In the genomic region with DNA sequence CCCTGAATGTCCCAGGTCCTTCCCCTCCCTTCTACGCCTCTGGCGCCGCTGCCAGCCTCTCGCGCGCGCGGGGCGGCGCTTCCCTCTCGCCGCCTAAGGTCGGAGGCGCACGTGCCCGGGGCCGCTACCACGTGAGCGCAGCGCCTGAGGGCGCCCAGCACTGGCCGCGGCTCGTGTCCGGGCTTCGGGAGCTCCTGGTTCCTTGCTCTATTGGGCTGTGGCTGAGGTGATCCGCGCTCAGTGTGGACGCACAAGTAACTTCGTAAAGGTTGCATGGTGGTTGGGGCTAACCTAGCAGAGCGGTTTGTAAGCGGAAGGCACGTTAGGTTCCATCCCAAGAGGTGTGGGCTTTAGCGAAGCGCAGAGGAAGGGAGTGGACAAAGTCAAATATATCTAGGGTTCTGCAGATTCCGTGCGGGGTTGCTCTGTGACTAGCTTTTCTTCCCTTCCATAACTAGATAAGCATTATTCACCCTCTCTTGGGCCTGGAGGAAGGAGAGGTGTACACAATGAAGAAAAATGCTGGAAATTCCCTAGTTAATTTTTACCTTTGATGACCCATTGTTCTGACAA, we compare ENCODE assay signal across 9 cellular contexts. TPM values are rescaled to one million over a fixed set of nuclear protein-coding genes. Genes with fewer than 3 reads are reported as not detected.
DNase-seq lines count a peak whose midpoint lies in the region; ATAC-seq and TF ChIP-seq lines count a peak whose summit lies in the region.
"Had no signal": no experiment of that assay in that cellular context is flagged by ENCODE, and none has a peak within 500 bp of the region (broad histone marks: within the 10 kb centered on the region; RNA-seq: fewer than 3 reads in every experiment).

No MANE protein-coding gene starts in this region.

- no peaks in the 10 kb centered on the region for H3K9me3 ChIP-seq in muscle layer of duodenum (ENCODE audit: control insufficient read depth in 1 of 2, low read length in 2 of 2)

- peaks cover 11% of the 10 kb centered on the region for H3K27me3 ChIP-seq in muscle layer of duodenum (ENCODE audit: low read depth, low read length)

- no peak for TF ChIP-seq CTCF in GM20000 (IDR thresholded peaks at IDR 0.05; ENCODE audit: extremely low read depth, missing control alignments)

- H3K4me3 ChIP-seq in muscle layer of duodenum (ENCODE audit: low read depth in 1 of 2, low read length in 2 of 2): peak overlapping the region; percentile 59 to 81

- H3K4me1 ChIP-seq in muscle layer of duodenum (ENCODE audit: control insufficient read depth in 1 of 2, insufficient read depth in 2 of 2, low read length in 2 of 2): peaks cover 0 to 20% of the 10 kb centered on the region in 2 donors

- DNase-seq in stimulated activated CD4-positive, alpha-beta T cell treated with anti-CD3 and anti-CD28 coated beads, Interleukin-15, amount 100 ng/mL, for 24 hours: peak; percentile 5
- DNase-seq in stimulated activated CD4-positive, alpha-beta T cell treated with anti-CD3 and anti-CD28 coated beads, Interleukin-4, amount 100 ng/mL, for 24 hours: no peak
- DNase-seq in DMS153 treated with DMSO at 0.1 percent for 48 hours (lab: John Stamatoyannopoulos, UW; ENCODE audit: unreplicated experiment): no peak
- no peak for DNase-seq in GM20000 (ENCODE audit: low spot score)
- DNase-seq in SK-N-DZ (ENCODE audit: low spot score): no peak

- H3K27ac ChIP-seq in muscle layer of duodenum (ENCODE audit: low read length): no peak overlapping the region
- H3K27ac ChIP-seq: C4-2B had no signal

- peak; percentile 39 for ATAC-seq in esophagus mucosa
- no peak for ATAC-seq in GM21576 (IDR thresholded peaks at IDR 0.05; ENCODE audit: unreplicated experiment)

- H3K36me3 ChIP-seq in muscle layer of duodenum (ENCODE audit: control insufficient read depth in 1 of 2, insufficient read depth in 2 of 2, low read length in 2 of 2): no peaks in the 10 kb centered on the region

RNA-seq across cellular contexts. Expression of a gene that starts 1.8 kb away (rescaled TPM):
- total RNA-seq in esophagus mucosa: 1.5 TPM
- 0.02 TPM in 1 of 2 replicates, not detected in the other for polyA plus RNA-seq in SK-N-DZ (2014; cell fraction: cytosol; rRNA removed)
- polyA plus RNA-seq in SK-N-DZ (2014; cell fraction: nucleus; rRNA removed): 0.03 TPM in 1 of 2 replicates, not detected in the other
